In the genomic region with DNA sequence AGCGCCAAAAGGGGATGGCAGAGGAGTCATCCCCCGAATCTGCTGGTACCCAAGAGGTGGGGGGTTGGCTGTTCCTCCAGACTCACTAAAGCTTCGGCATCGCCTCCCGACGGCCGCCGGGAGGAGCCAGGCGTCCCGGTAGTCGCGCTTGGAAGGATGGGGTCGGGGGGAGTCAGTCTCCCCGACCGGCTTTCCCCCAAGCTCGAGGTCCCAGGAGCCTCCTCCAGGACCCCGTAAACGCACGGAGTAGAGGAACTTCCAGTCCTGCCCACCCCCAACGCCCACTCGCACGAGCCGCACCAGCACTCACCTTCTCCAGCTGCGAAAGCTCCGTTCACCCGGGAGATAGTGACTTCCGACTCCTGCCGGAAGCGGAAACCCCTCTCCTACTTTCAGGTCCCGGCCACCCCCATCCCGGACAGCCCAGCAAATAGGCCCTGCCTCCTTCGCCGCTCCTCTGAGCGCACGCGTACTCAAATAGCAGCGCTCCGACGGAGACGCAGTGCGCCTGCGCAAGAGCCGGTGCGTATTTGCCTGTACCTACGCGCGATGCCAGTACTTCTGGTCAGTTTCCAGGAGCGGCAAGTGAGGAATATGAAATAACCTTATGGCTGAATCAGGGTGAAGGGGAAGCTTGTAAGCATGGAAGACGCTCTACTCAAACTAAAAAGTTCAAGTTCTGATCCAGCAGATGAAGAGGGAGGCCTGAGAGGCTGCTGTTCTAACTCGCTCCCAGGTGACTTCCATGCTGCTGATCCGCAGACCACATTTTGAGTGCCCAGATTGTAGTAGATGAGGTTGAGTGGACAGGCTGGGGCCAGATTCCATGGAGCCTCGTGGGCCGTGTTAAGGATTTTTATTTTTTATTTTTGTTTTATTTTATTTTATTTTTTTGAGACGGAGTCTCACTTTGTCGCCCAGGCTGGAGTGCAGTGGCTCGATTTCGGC, we compare ENCODE assay signal across 8 cellular contexts. TPM values are rescaled to one million over a fixed set of nuclear protein-coding genes. Genes with fewer than 3 reads are reported as not detected.
A peak's percentile ranks its signal among the peaks of the same experiment; 100 is the strongest.
DNase-seq lines count a peak whose midpoint lies in the region; ATAC-seq and TF ChIP-seq lines count a peak whose summit lies in the region.

A gene (minus strand): TSS at position 350 of the 948 bp plus-strand sequence. CDS start 4,883 bp downstream, outside the sequence.

- H3K27me3 Mint-ChIP-seq in T-helper 2 cell treated with Interferon-gamma antibody and Interleukin-4, amounts not matched to agents 5 μg/mL and 100 μg/mL, for 36 hours (ENCODE audit: low read depth): no peaks in the 10 kb centered on the region

- TF ChIP-seq CTCF in GM13977 (IDR thresholded peaks at IDR 0.05; ENCODE audit: extremely low read depth, insufficient read depth, missing control alignments) (peak; percentile 10), ascending aorta (IDR thresholded peaks at IDR 0.05) (peak in 2 of 3 experiments; percentile 10 to 24), uterus (IDR thresholded peaks at IDR 0.05) (peak in 3 of 4 experiments; percentile 5 to 33 (median 32))

- peaks cover 14% of the 10 kb centered on the region for H3K36me3 Mint-ChIP-seq in T-helper 2 cell treated with Interferon-gamma antibody and Interleukin-4, amounts not matched to agents 5 μg/mL and 100 μg/mL, for 36 hours (ENCODE audit: low read depth)

- no peaks in the 10 kb centered on the region for H3K9me3 ChIP-seq in ascending aorta
- H3K9me3 ChIP-seq in right cardiac atrium (ENCODE audit: control insufficient read depth, low read length): no peaks in the 10 kb centered on the region
- no peaks in the 10 kb centered on the region for H3K9me3 ChIP-seq in uterus

- peak within 1 kb of the TSS; percentile 89 for H3K4me3 Mint-ChIP-seq in T-helper 2 cell treated with Interferon-gamma antibody and Interleukin-4, amounts not matched to agents 5 μg/mL and 100 μg/mL, for 36 hours

- peak within 1 kb of the TSS; percentile 56 to 76 for H3K4me3 ChIP-seq in ascending aorta
- H3K4me3 ChIP-seq in right cardiac atrium (ENCODE audit: low read length): peak within 1 kb of the TSS; percentile 93
- peak within 1 kb of the TSS; percentile 57 to 85 for H3K4me3 ChIP-seq in uterus

- peaks cover 36% of the 10 kb centered on the region for H3K4me1 Mint-ChIP-seq in T-helper 2 cell treated with Interferon-gamma antibody and Interleukin-4, amounts not matched to agents 5 μg/mL and 100 μg/mL, for 36 hours (ENCODE audit: low read depth)

- H3K9me3 Mint-ChIP-seq in T-helper 2 cell treated with Interferon-gamma antibody and Interleukin-4, amounts not matched to agents 5 μg/mL and 100 μg/mL, for 36 hours: no peaks in the 10 kb centered on the region

- no peaks in the 10 kb centered on the region for H3K27me3 ChIP-seq in ascending aorta
- no peaks in the 10 kb centered on the region for H3K27me3 ChIP-seq in right cardiac atrium (ENCODE audit: control insufficient read depth, insufficient read depth)
- H3K27me3 ChIP-seq in uterus: no peaks in the 10 kb centered on the region

- TF ChIP-seq POLR2A in uterus (IDR thresholded peaks at IDR 0.05): peak; percentile 83 to 84

- peak; percentile 97 for DNase-seq in GM13977 (ENCODE audit: low spot score)
- peak; percentile 92 to 94 for DNase-seq in NCI-H1930 (lab: John Stamatoyannopoulos, UW)
- DNase-seq in T-helper 2 cell treated with Interferon-gamma antibody and Interleukin-4, amounts not matched to agents 5 μg/mL and 100 μg/mL, for 36 hours (ENCODE audit: low spot score): peak; percentile 98
- DNase-seq in ascending aorta (ENCODE audit: low spot score in 2 of 2): peak; percentile 93 to 98
- peak; percentile 98 to 99 (median 99) for DNase-seq in right cardiac atrium
- DNase-seq in pulmonary artery endothelial cell (ENCODE audit: low read depth, low spot score): peak; percentile 90
- DNase-seq in uterus: peak; percentile 97 to 98

- in situ Hi-C loops in GM13977 (cut with MboI; ENCODE audit: low pct_unique_long_range_greater_than_20kb, low sequenced_read_pairs, unreplicated experiment): no loop called here

- intact Hi-C loops in ascending aorta (cut with DNase I) (loop anchor here (1.0 to 2.0 kb wide), 2 partner anchors 18 to 31 kb away; no protein-coding TSS in a partner anchor), right cardiac atrium (cut with DNase I) (no loop called here), uterus (cut with DNase I; ENCODE audit: low total_unique reads) (no loop called here)

- H3K27ac Mint-ChIP-seq in T-helper 2 cell treated with Interferon-gamma antibody and Interleukin-4, amounts not matched to agents 5 μg/mL and 100 μg/mL, for 36 hours: peak within 1 kb of the TSS; percentile 91

- ATAC-seq in HG02938 (IDR thresholded peaks at IDR 0.05; ENCODE audit: unreplicated experiment) (peak; percentile 66), right cardiac atrium (peak; percentile 98)

- WGBS in right cardiac atrium: 3% methylated on average over 57 of the region's 57 CpGs

- H3K36me3 ChIP-seq in ascending aorta (peaks cover 4 to 7% of the 10 kb centered on the region in 2 donors), uterus (no peaks in the 10 kb centered on the region)

- H3K27ac ChIP-seq in ascending aorta (peak within 1 kb of the TSS; percentile 62 to 64), right cardiac atrium (ENCODE audit: low read length) (peak within 1 kb of the TSS; percentile 77), uterus (peak within 1 kb of the TSS; percentile 70 to 82)

- H3K4me1 ChIP-seq in ascending aorta (peaks cover 7 to 25% of the 10 kb centered on the region in 2 donors), right cardiac atrium (ENCODE audit: control insufficient read depth, insufficient read depth, low read length) (peaks cover 5% of the 10 kb centered on the region), uterus (peaks cover 0 to 8% of the 10 kb centered on the region in 2 donors)

RNA-seq across cellular contexts. Expression of the gene that starts here (rescaled TPM):
- total RNA-seq in ascending aorta: 28.9 TPM
- 10 to 100 TPM; 35.2 to 47.4 (median 41.0) TPM for total RNA-seq in right cardiac atrium
- polyA plus RNA-seq in right cardiac atrium: 54.9 TPM
- 29.5 and 31.8 TPM in 2 replicates for total RNA-seq in pulmonary artery endothelial cell
- total RNA-seq in uterus: 10 to 100 TPM; 19.7 to 89.4 (median 38.9) TPM

Comparison
In these comparisons a context has a peak if more than half of its experiments do, and no peak if none do; other contexts are left out.
1. Peak in every context shown above with its lines: DNase-seq, ATAC-seq, H3K4me3 ChIP-seq and H3K27ac ChIP-seq.